Comparison of ENCODE assay signal across 11 cellular contexts in genomic region chr10:59360605-59361515, GRCh38. TPM values are rescaled to one million over a fixed set of nuclear protein-coding genes. Genes with fewer than 3 reads are reported as not detected.
DNase-seq lines count a peak whose midpoint lies in the region; ATAC-seq and TF ChIP-seq lines count a peak whose summit lies in the region.
"Had no signal": no experiment of that assay in that cellular context is flagged by ENCODE, and none has a peak within 500 bp of the region (broad histone marks: within the 10 kb centered on the region; RNA-seq: fewer than 3 reads in every experiment).

No MANE protein-coding gene starts in this region.

- H3K27me3 ChIP-seq in heart left ventricle = peaks cover 0 to 4% (median 0%) of the 10 kb centered on the region in 9 donors
- no peaks in the 10 kb centered on the region for H3K27me3 ChIP-seq in esophagus muscularis mucosa
- H3K27me3 ChIP-seq in vagina = no peaks in the 10 kb centered on the region

- no peak for DNase-seq in heart left ventricle
- DNase-seq in cardiac septum (ENCODE audit: low spot score) = no peak
- DNase-seq in esophagus muscularis mucosa (ENCODE audit: extremely low spot score) = no peak
- DNase-seq in pons (ENCODE audit: low spot score) = peak; percentile 66
- no peak for DNase-seq in vagina (ENCODE audit: extremely low spot score in 2 of 2)
- DNase-seq in NCI-H187 treated with DMSO at 0.1 percent for 48 hours (lab: John Stamatoyannopoulos, UW) = no peak
- DNase-seq in NCI-H1436 (lab: John Stamatoyannopoulos, UW) = no peak
- DNase-seq: midbrain, NCI-H1105 treated with DMSO at 0.1 percent for 48 hours had no signal

- H3K9me3 ChIP-seq in heart left ventricle (no peaks in the 10 kb centered on the region), esophagus muscularis mucosa (no peaks in the 10 kb centered on the region), vagina (no peaks in the 10 kb centered on the region)

- ATAC-seq in heart left ventricle = no peak
- ATAC-seq in GM19395 (IDR thresholded peaks at IDR 0.05; ENCODE audit: unreplicated experiment) = no peak

- no peak for TF ChIP-seq POLR2A in heart left ventricle (IDR thresholded peaks at IDR 0.05)
- TF ChIP-seq POLR2A in esophagus muscularis mucosa (IDR thresholded peaks at IDR 0.05; ENCODE audit: low read depth) = no peak
- no peak for TF ChIP-seq POLR2A in vagina (IDR thresholded peaks at IDR 0.05)

- H3K36me3 ChIP-seq in heart left ventricle (no peaks in the 10 kb centered on the region), esophagus muscularis mucosa (no peaks in the 10 kb centered on the region), vagina (no peaks in the 10 kb centered on the region)

- H3K27ac ChIP-seq in heart left ventricle (peak overlapping the region; percentile 23 to 94 (median 86)), esophagus muscularis mucosa (replicated peaks in 1 of 4) (peak overlapping the region; percentile 86 to 94 (median 90)), vagina (peak overlapping the region; percentile 88)

- H3K4me1 ChIP-seq in heart left ventricle (peaks cover 6 to 48% (median 30%) of the 10 kb centered on the region in 12 donors), esophagus muscularis mucosa (peaks cover 37 to 69% (median 66%) of the 10 kb centered on the region in 4 donors), vagina (peaks cover 32% of the 10 kb centered on the region)

- WGBS in heart left ventricle, 4 donors = 45 to 77% (median 59%) methylated on average over 6 of the region's 6 CpGs
- 14% methylated on average over 6 of the region's 6 CpGs for WGBS in esophagus muscularis mucosa

- intact Hi-C loops in heart left ventricle (cut with DNase I) (loop anchor here in 7 of 10 donors (5.0 to 10.0 kb wide), 7 partner anchors 34 to 214 kb away; no protein-coding TSS in a partner anchor), cardiac septum (cut with DNase I) (loop anchor here (10.0 kb wide), 2 partner anchors 116 to 174 kb away; no protein-coding TSS in a partner anchor), esophagus muscularis mucosa (cut with DNase I) (no loop called here), vagina (cut with DNase I) (no loop called here)

- H3K4me3 ChIP-seq in heart left ventricle = peak overlapping the region in 10 of 12 donors; percentile 18 to 78 (median 64)
- peak overlapping the region; percentile 60 to 80 (median 66) for H3K4me3 ChIP-seq in esophagus muscularis mucosa
- peak overlapping the region; percentile 65 to 80 for H3K4me3 ChIP-seq in vagina

- TF ChIP-seq CTCF in heart left ventricle (IDR thresholded peaks at IDR 0.05) (no peak), esophagus muscularis mucosa (IDR thresholded peaks at IDR 0.05) (no peak), vagina (IDR thresholded peaks at IDR 0.05) (no peak)

- TF ChIP-seq EP300 in esophagus muscularis mucosa (IDR thresholded peaks at IDR 0.05) = no peak

RNA-seq across cellular contexts. Expression of gene FAM13C, which starts 1.5 kb away (rescaled TPM):
- total RNA-seq in heart left ventricle = 10 to 100 TPM in 2 of 9 donors, 1 to 10 TPM in 7; 3.6 to 12.4 (median 8.5) TPM
- 1 to 10 TPM in 1 of 2 donors, under 1 TPM in 1; 1.00 to 3.0 TPM for polyA plus RNA-seq in heart left ventricle
- total RNA-seq in cardiac septum = 7.5 TPM
- total RNA-seq in esophagus muscularis mucosa = 10 to 100 TPM; 45.1 to 62.9 (median 53.1) TPM
- 12.8 TPM for total RNA-seq in vagina
- total RNA-seq: activated CD8-positive, alpha-beta memory T cell treated with anti-CD3 and anti-CD28 coated beads for 36 hours had no signal

Comparison
In these comparisons a context has a peak if more than half of its experiments do, and no peak if none do; other contexts are left out.
1. intact Hi-C loops: an anchor here in heart left ventricle (5.0 to 10.0 kb wide) and cardiac septum (10.0 kb wide); none called in esophagus muscularis mucosa and vagina.